In genomic region chr14:32761381-32761968, GRCh38 we compare ENCODE assay signal across 15 cellular contexts.
DNase-seq lines count a peak whose midpoint lies in the region; ATAC-seq and TF ChIP-seq lines count a peak whose summit lies in the region.
"Had no signal": no experiment of that assay in that cellular context is flagged by ENCODE, and none has a peak within 500 bp of the region (broad histone marks: within the 10 kb centered on the region; RNA-seq: fewer than 3 reads in every experiment).

No MANE protein-coding gene starts in this region.

- no peak for ATAC-seq in natural killer cell treated with Interleukin-12 subunit alpha and Interleukin-12 subunit beta and Interleukin-15 and Interleukin-18, amount 100 ng/mL, for 72 hours
- ATAC-seq: activated T-helper 17 cell treated with anti-CD3 and anti-CD28 coated beads, Interleukin-2, amount 50 U/mL, for 72 hours had no signal

- no peaks in the 10 kb centered on the region for H3K4me1 Mint-ChIP-seq in natural killer cell treated with Interleukin-12 subunit alpha and Interleukin-12 subunit beta and Interleukin-15 and Interleukin-18, amount 100 ng/mL, for 72 hours (ENCODE audit: low read depth in 2 of 2)
- H3K4me1 Mint-ChIP-seq: activated T-helper 17 cell treated with anti-CD3 and anti-CD28 coated beads, Interleukin-2, amount 50 U/mL, for 72 hours; CD8-positive, alpha-beta memory T cell; nephron had no signal

- CTCF ChIA-PET in HEK293T (lab: Yijun Ruan, JAX) = no interaction called here

- H3K27me3 Mint-ChIP-seq in natural killer cell treated with Interleukin-12 subunit alpha and Interleukin-12 subunit beta and Interleukin-15 and Interleukin-18, amount 100 ng/mL, for 72 hours = no peaks in the 10 kb centered on the region

- H3K4me3 ChIP-seq in kidney epithelial cell (ENCODE audit: low read depth, low read length) = no peak overlapping the region
- H3K4me3 ChIP-seq: right atrium auricular region, suprapubic skin had no signal

- TF ChIP-seq CTCF in kidney epithelial cell (IDR thresholded peaks at IDR 0.05; ENCODE audit: insufficient read depth, low read length, poor library complexity, severe bottlenecking) = no peak

- no peak overlapping the region for H3K27ac Mint-ChIP-seq in natural killer cell treated with Interleukin-12 subunit alpha and Interleukin-12 subunit beta and Interleukin-15 and Interleukin-18, amount 100 ng/mL, for 72 hours
- H3K27ac Mint-ChIP-seq: activated T-helper 17 cell treated with anti-CD3 and anti-CD28 coated beads, Interleukin-2, amount 50 U/mL, for 72 hours; CD8-positive, alpha-beta memory T cell; nephron had no signal

- no peaks in the 10 kb centered on the region for H3K36me3 ChIP-seq in kidney epithelial cell (ENCODE audit: control insufficient read depth, insufficient read depth, low read length)
- H3K36me3 ChIP-seq: right atrium auricular region, suprapubic skin had no signal

- DNase-seq in HS-5 (ENCODE audit: low read depth) (peak; percentile 9), brain pericyte (ENCODE audit: low read depth, low spot score) (peak; percentile 18), kidney epithelial cell (ENCODE audit: low read depth) (peak; percentile 19), NCI-H2227 (lab: John Stamatoyannopoulos, UW; ENCODE audit: unreplicated experiment) (no peak), HEK293T (ENCODE audit: extremely low spot score) (no peak)
- DNase-seq in natural killer cell treated with Interleukin-12 subunit alpha and Interleukin-12 subunit beta and Interleukin-15 and Interleukin-18, amount 100 ng/mL, for 72 hours (ENCODE audit: low spot score) = no peak
- no peak for DNase-seq in activated CD4-positive, alpha-beta T cell treated with anti-CD3 and anti-CD28 coated beads, Interleukin-2, amount 50 U/mL, for 4 hours
- DNase-seq: CD8-positive, alpha-beta memory T cell; foreskin melanocyte; NCI-H2029 treated with DMSO at 0.1 percent for 48 hours; NCI-H510A treated with DMSO at 0.1 percent for 48 hours had no signal

- no peak overlapping the region for H3K4me3 Mint-ChIP-seq in natural killer cell treated with Interleukin-12 subunit alpha and Interleukin-12 subunit beta and Interleukin-15 and Interleukin-18, amount 100 ng/mL, for 72 hours
- H3K4me3 Mint-ChIP-seq: activated T-helper 17 cell treated with anti-CD3 and anti-CD28 coated beads, Interleukin-2, amount 50 U/mL, for 72 hours; CD8-positive, alpha-beta memory T cell; nephron had no signal

- POLR2A ChIA-PET in HEK293T (lab: Yijun Ruan, JAX) = no interaction called here

- no peaks in the 10 kb centered on the region for H3K36me3 Mint-ChIP-seq in natural killer cell treated with Interleukin-12 subunit alpha and Interleukin-12 subunit beta and Interleukin-15 and Interleukin-18, amount 100 ng/mL, for 72 hours
- H3K36me3 Mint-ChIP-seq: CD8-positive, alpha-beta memory T cell had no signal

- H3K27me3 ChIP-seq in kidney epithelial cell (ENCODE audit: control insufficient read depth, insufficient read depth, low read length) = no peaks in the 10 kb centered on the region
- H3K27me3 ChIP-seq: right atrium auricular region, suprapubic skin had no signal

- peaks cover 8% of the 10 kb centered on the region for H3K9me3 Mint-ChIP-seq in natural killer cell treated with Interleukin-12 subunit alpha and Interleukin-12 subunit beta and Interleukin-15 and Interleukin-18, amount 100 ng/mL, for 72 hours

TF ChIP-seq in HEK293T, 16 proteins besides CTCF, POLR2A, EP300 and RAD21:
- TF ChIP-seq PKNOX1 (IDR thresholded peaks at IDR 0.05) (no peak), HDGF (IDR thresholded peaks at IDR 0.05; ENCODE audit: borderline replicate concordance) (no peak), TARDBP (IDR thresholded peaks at IDR 0.05) (no peak), ZNF384 (IDR thresholded peaks at IDR 0.05) (no peak), FOXA1 (IDR thresholded peaks at IDR 0.05) (no peak), LEF1 (IDR thresholded peaks at IDR 0.05; ENCODE audit: borderline replicate concordance) (no peak), NFRKB (IDR thresholded peaks at IDR 0.05) (no peak), CTBP1 (IDR thresholded peaks at IDR 0.05; ENCODE audit: borderline replicate concordance) (no peak), SP1 (IDR thresholded peaks at IDR 0.05) (no peak)

Comparison
In these comparisons a context has a peak if more than half of its experiments do, and no peak if none do; other contexts are left out.
1. DNase-seq: peak in HS-5 (single experiment), brain pericyte (single experiment) and kidney epithelial cell (single experiment); none in natural killer cell treated with Interleukin-12 subunit alpha and Interleukin-12 subunit beta and Interleukin-15 and Interleukin-18, amount 100 ng/mL, for 72 hours (single experiment), activated CD4-positive, alpha-beta T cell treated with anti-CD3 and anti-CD28 coated beads, Interleukin-2, amount 50 U/mL, for 4 hours (0 of 2), NCI-H2227 (single experiment) and HEK293T (single experiment).